In genomic region chr6:56851104-56851503, GRCh38 we compare ENCODE assay signal across 8 cellular contexts.
DNase-seq lines count a peak whose midpoint lies in the region; ATAC-seq lines count a peak whose summit lies in the region.

No MANE protein-coding gene starts in this region.

- peaks cover 8% of the 10 kb centered on the region for H3K27me3 ChIP-seq in mononuclear cell (ENCODE audit: insufficient read depth, low read length)

- ATAC-seq in HG03066 (IDR thresholded peaks at IDR 0.05; ENCODE audit: low read depth, unreplicated experiment) = peak; percentile 3
- no peak for ATAC-seq in HG03039 (IDR thresholded peaks at IDR 0.05; ENCODE audit: unreplicated experiment)

- H3K4me1 ChIP-seq in mononuclear cell (ENCODE audit: insufficient read depth, low read length) = peaks cover 16% of the 10 kb centered on the region

- peak overlapping the region; percentile 12 for H3K4me3 ChIP-seq in mononuclear cell (ENCODE audit: low read length)

- DNase-seq in Ammon's horn (ENCODE audit: low spot score) (peak; percentile 40), dermis blood vessel endothelial cell (peak; percentile 64), DMS 273 (lab: John Stamatoyannopoulos, UW; ENCODE audit: unreplicated experiment) (no peak), NCI-H510A (lab: John Stamatoyannopoulos, UW) (no peak), GM19240 (ENCODE audit: insufficient read length, low spot score) (no peak)

- no peaks in the 10 kb centered on the region for H3K9me3 ChIP-seq in mononuclear cell (ENCODE audit: low read depth, low read length)

Comparison
In these comparisons a context has a peak if more than half of its experiments do, and no peak if none do; other contexts are left out.
1. DNase-seq: peak in Ammon's horn (single experiment) and dermis blood vessel endothelial cell (single experiment); none in DMS 273 (single experiment), NCI-H510A (single experiment) and GM19240 (single experiment).